ENCODE assay signal across 17 cellular contexts in genomic region chr19:29586401-29586800, GRCh38. TPM values are rescaled to one million over a fixed set of nuclear protein-coding genes. Genes with fewer than 3 reads are reported as not detected.
DNase-seq lines count a peak whose midpoint lies in the region; ATAC-seq and TF ChIP-seq lines count a peak whose summit lies in the region.
"Had no signal": no experiment of that assay in that cellular context is flagged by ENCODE, and none has a peak within 500 bp of the region (broad histone marks: within the 10 kb centered on the region; RNA-seq: fewer than 3 reads in every experiment).

No MANE protein-coding gene starts in this region.

- no peaks in the 10 kb centered on the region for H3K27me3 Mint-ChIP-seq in activated T-helper 1 cell treated with anti-CD3 and anti-CD28 coated beads, Interleukin-12 subunit alpha, Interleukin-12 subunit beta, Interleukin-2, Interleukin-4 antibody, amounts not matched to agents 30 ng/mL and 10 ng/mL and 1 ng/mL, durations not matched to agents 14 hours and 24 hours and 36 hours (ENCODE audit: insufficient read depth)
- peaks cover 24 to 45% of the 10 kb centered on the region in 2 donors for H3K27me3 Mint-ChIP-seq in stimulated activated naive B cell treated with anti-CD40 and anti-IgM and Interleukin-4, amounts not matched to agents 10 μg/mL and 1 μg/mL and 100 μg/mL, for 72 hours

- DNase-seq in AG10803 (ENCODE audit: low read depth) (peak; percentile 7), Daoy (ENCODE audit: low read depth) (peak; percentile 52), kidney tubule cell (ENCODE audit: low spot score) (peak; percentile 32), DMS 273 treated with DMSO at 0.1 percent for 48 hours (lab: John Stamatoyannopoulos, UW) (no peak), T1000 (lab: John Stamatoyannopoulos, UW) (no peak)
- no peak for DNase-seq in activated T-helper 1 cell treated with anti-CD3 and anti-CD28 coated beads, Interleukin-12 subunit alpha, Interleukin-12 subunit beta, Interleukin-2, Interleukin-4 antibody, amounts not matched to agents 30 ng/mL and 10 ng/mL and 1 ng/mL, durations not matched to agents 14 hours and 24 hours and 36 hours (ENCODE audit: low spot score)
- DNase-seq in stimulated activated naive B cell treated with anti-CD40 and anti-IgM and Interleukin-4, amounts not matched to agents 10 μg/mL and 1 μg/mL and 100 μg/mL, for 72 hours: no peak
- no peak for DNase-seq in stimulated activated CD4-positive, alpha-beta T cell treated with anti-CD3 and anti-CD28 coated beads, Interleukin-15, amount 100 ng/mL, for 24 hours
- DNase-seq: CD4-positive, alpha-beta memory T cell; DND-41; NCI-H1105 treated with DMSO at 0.1 percent for 48 hours; NCI-H187; NCI-H226; NCI-H524 treated with DMSO at 0.1 percent for 48 hours; SHP77 had no signal

- H3K4me3 Mint-ChIP-seq in activated T-helper 1 cell treated with anti-CD3 and anti-CD28 coated beads, Interleukin-12 subunit alpha, Interleukin-12 subunit beta, Interleukin-2, Interleukin-4 antibody, amounts not matched to agents 30 ng/mL and 10 ng/mL and 1 ng/mL, durations not matched to agents 14 hours and 24 hours and 36 hours: no peak overlapping the region
- H3K4me3 Mint-ChIP-seq in stimulated activated naive B cell treated with anti-CD40 and anti-IgM and Interleukin-4, amounts not matched to agents 10 μg/mL and 1 μg/mL and 100 μg/mL, for 72 hours: no peak overlapping the region
- H3K4me3 Mint-ChIP-seq: CD4-positive, alpha-beta memory T cell had no signal

- TF ChIP-seq CTCF in AG10803 (conservative IDR thresholded peaks at IDR 0.05; ENCODE audit: low read length): no peak

- intact Hi-C loops in activated T-helper 1 cell treated with anti-CD3 and anti-CD28 coated beads, Interleukin-12 subunit alpha, Interleukin-12 subunit beta, Interleukin-2, Interleukin-4 antibody, amounts not matched to agents 30 ng/mL and 10 ng/mL and 1 ng/mL, durations not matched to agents 14 hours and 24 hours and 36 hours (cut with micrococcal nuclease): loop anchor here (5.0 to 10.0 kb wide), 3 partner anchors 248 to 1628 kb away; partner anchors contain the start of gene UQCRFS1

- peak overlapping the region; percentile 5 for H3K27ac Mint-ChIP-seq in activated T-helper 1 cell treated with anti-CD3 and anti-CD28 coated beads, Interleukin-12 subunit alpha, Interleukin-12 subunit beta, Interleukin-2, Interleukin-4 antibody, amounts not matched to agents 30 ng/mL and 10 ng/mL and 1 ng/mL, durations not matched to agents 14 hours and 24 hours and 36 hours
- H3K27ac Mint-ChIP-seq in stimulated activated naive B cell treated with anti-CD40 and anti-IgM and Interleukin-4, amounts not matched to agents 10 μg/mL and 1 μg/mL and 100 μg/mL, for 72 hours: no peak overlapping the region

- no peak overlapping the region for H3K4me3 ChIP-seq in AG10803 (ENCODE audit: low read length)
- H3K4me3 ChIP-seq: Peyer's patch had no signal

- H3K36me3 Mint-ChIP-seq in activated T-helper 1 cell treated with anti-CD3 and anti-CD28 coated beads, Interleukin-12 subunit alpha, Interleukin-12 subunit beta, Interleukin-2, Interleukin-4 antibody, amounts not matched to agents 30 ng/mL and 10 ng/mL and 1 ng/mL, durations not matched to agents 14 hours and 24 hours and 36 hours (ENCODE audit: low read depth): no peaks in the 10 kb centered on the region
- peaks cover 0 to 4% of the 10 kb centered on the region in 2 donors for H3K36me3 Mint-ChIP-seq in stimulated activated naive B cell treated with anti-CD40 and anti-IgM and Interleukin-4, amounts not matched to agents 10 μg/mL and 1 μg/mL and 100 μg/mL, for 72 hours
- H3K36me3 Mint-ChIP-seq: CD4-positive, alpha-beta memory T cell had no signal

- H3K4me1 Mint-ChIP-seq in activated T-helper 1 cell treated with anti-CD3 and anti-CD28 coated beads, Interleukin-12 subunit alpha, Interleukin-12 subunit beta, Interleukin-2, Interleukin-4 antibody, amounts not matched to agents 30 ng/mL and 10 ng/mL and 1 ng/mL, durations not matched to agents 14 hours and 24 hours and 36 hours (ENCODE audit: low read depth): peaks cover 61% of the 10 kb centered on the region
- H3K4me1 Mint-ChIP-seq in stimulated activated naive B cell treated with anti-CD40 and anti-IgM and Interleukin-4, amounts not matched to agents 10 μg/mL and 1 μg/mL and 100 μg/mL, for 72 hours: no peaks in the 10 kb centered on the region

- peaks cover 12% of the 10 kb centered on the region for H3K9me3 Mint-ChIP-seq in activated T-helper 1 cell treated with anti-CD3 and anti-CD28 coated beads, Interleukin-12 subunit alpha, Interleukin-12 subunit beta, Interleukin-2, Interleukin-4 antibody, amounts not matched to agents 30 ng/mL and 10 ng/mL and 1 ng/mL, durations not matched to agents 14 hours and 24 hours and 36 hours
- H3K9me3 Mint-ChIP-seq in stimulated activated naive B cell treated with anti-CD40 and anti-IgM and Interleukin-4, amounts not matched to agents 10 μg/mL and 1 μg/mL and 100 μg/mL, for 72 hours: peaks cover 4 to 7% of the 10 kb centered on the region in 2 donors

- ATAC-seq in stimulated activated naive B cell treated with anti-CD40 and anti-IgM and Interleukin-4, amounts not matched to agents 10 μg/mL and 1 μg/mL and 100 μg/mL, for 72 hours (replicated peaks): no peak
- ATAC-seq: SK-N-SH treated with all-trans-retinoic acid at 6 μM for 48 hours had no signal

RNA-seq across cellular contexts. Expression of gene POP4, which starts 19.7 kb away (rescaled TPM):
- total RNA-seq in Daoy (2014; rRNA removed; shearing (Covaris generic)): 129 and 169 TPM in 2 replicates
- 115 and 119 TPM in 2 replicates for total RNA-seq in activated T-helper 1 cell treated with anti-CD3 and anti-CD28 coated beads, Interleukin-12 subunit alpha, Interleukin-12 subunit beta, Interleukin-2, Interleukin-4 antibody, amounts not matched to agents 30 ng/mL and 10 ng/mL and 1 ng/mL, durations not matched to agents 14 hours and 24 hours and 36 hours

Comparison
In these comparisons a context has a peak if more than half of its experiments do, and no peak if none do; other contexts are left out.
1. DNase-seq: peak in AG10803 (single experiment), Daoy (single experiment) and kidney tubule cell (single experiment); none in activated T-helper 1 cell treated with anti-CD3 and anti-CD28 coated beads, Interleukin-12 subunit alpha, Interleukin-12 subunit beta, Interleukin-2, Interleukin-4 antibody, amounts not matched to agents 30 ng/mL and 10 ng/mL and 1 ng/mL, durations not matched to agents 14 hours and 24 hours and 36 hours (single experiment), DMS 273 treated with DMSO at 0.1 percent for 48 hours (single experiment), stimulated activated naive B cell treated with anti-CD40 and anti-IgM and Interleukin-4, amounts not matched to agents 10 μg/mL and 1 μg/mL and 100 μg/mL, for 72 hours (single experiment), T1000 (single experiment) and stimulated activated CD4-positive, alpha-beta T cell treated with anti-CD3 and anti-CD28 coated beads, Interleukin-15, amount 100 ng/mL, for 24 hours (single experiment).